ENCODE assay signal across 25 cellular contexts in genomic region chr3:15955968-15956367, GRCh38.
DNase-seq lines count a peak whose midpoint lies in the region; ATAC-seq and TF ChIP-seq lines count a peak whose summit lies in the region.
"Had no signal": no experiment of that assay in that cellular context is flagged by ENCODE, and none has a peak within 500 bp of the region (broad histone marks: within the 10 kb centered on the region; RNA-seq: fewer than 3 reads in every experiment).

No MANE protein-coding gene starts in this region.

- intact Hi-C loops in activated CD8-positive, alpha-beta T cell treated with anti-CD3 and anti-CD28 coated beads for 36 hours (cut with micrococcal nuclease), result no loop called here

- no peak for TF ChIP-seq CTCF in fibroblast of pulmonary artery (IDR thresholded peaks at IDR 0.05; ENCODE audit: low read length, missing control alignments)
- TF ChIP-seq CTCF in activated CD8-positive, alpha-beta T cell treated with anti-CD3 and anti-CD28 coated beads for 36 hours (IDR thresholded peaks at IDR 0.05), result no peak

- DNase-seq in Ammon's horn (ENCODE audit: low spot score) (peak; percentile 59), fibroblast of pulmonary artery (ENCODE audit: low read depth) (peak; percentile 20), occipital lobe (lab: John Stamatoyannopoulos, UW) (peak; percentile 17), NCI-H187 (lab: John Stamatoyannopoulos, UW) (no peak)
- no peak for DNase-seq in activated CD8-positive, alpha-beta T cell treated with anti-CD3 and anti-CD28 coated beads for 36 hours
- DNase-seq: activated CD4-positive, alpha-beta T cell treated with anti-CD3 and anti-CD28 coated beads, Interleukin-2, amount 10 ng/mL, durations not matched to agents 24 days and 14 days; activated CD8-positive, alpha-beta memory T cell treated with anti-CD3 and anti-CD28 coated beads, Interleukin-2, amount 10 ng/mL, durations not matched to agents 7 days and 5 days; colonic mucosa; heart right ventricle; KBM-7; NCI-H1436; NCI-H526 treated with DMSO at 0.1 percent for 48 hours; stimulated activated CD4-positive, alpha-beta T cell treated with anti-CD3 and anti-CD28 coated beads, Interleukin-4, amount 100 ng/mL, for 4 hours; transverse colon had no signal

- H3K36me3 Mint-ChIP-seq in activated CD8-positive, alpha-beta T cell treated with anti-CD3 and anti-CD28 coated beads for 36 hours (ENCODE audit: low read depth), result no peaks in the 10 kb centered on the region
- H3K36me3 Mint-ChIP-seq: activated CD8-positive, alpha-beta memory T cell treated with anti-CD3 and anti-CD28 coated beads, Interleukin-2, amount 10 ng/mL, durations not matched to agents 7 days and 5 days; activated naive CD4-positive, alpha-beta T cell treated with anti-CD3 and anti-CD28 coated beads, Interleukin-2, amount 50 U/mL, for 24 hours had no signal

- no peak overlapping the region for H3K27ac Mint-ChIP-seq in activated CD8-positive, alpha-beta T cell treated with anti-CD3 and anti-CD28 coated beads for 36 hours
- H3K27ac Mint-ChIP-seq: activated CD4-positive, alpha-beta T cell treated with anti-CD3 and anti-CD28 coated beads, Interleukin-2, amount 10 ng/mL, durations not matched to agents 24 days and 14 days; activated CD8-positive, alpha-beta memory T cell treated with anti-CD3 and anti-CD28 coated beads, Interleukin-2, amount 10 ng/mL, durations not matched to agents 7 days and 5 days; activated naive CD4-positive, alpha-beta T cell treated with anti-CD3 and anti-CD28 coated beads, Interleukin-2, amount 50 U/mL, for 24 hours; stimulated activated naive CD8-positive, alpha-beta T cell treated with anti-CD3 and anti-CD28 coated beads, Interleukin-15, Interleukin-2, amounts not matched to agents 100 ng/mL and 50 ng/mL, for 24 hours; T-helper 2 cell treated with Interferon-gamma antibody and Interleukin-4, amounts not matched to agents 5 μg/mL and 100 μg/mL, for 36 hours had no signal

- H3K4me1 Mint-ChIP-seq in activated CD8-positive, alpha-beta T cell treated with anti-CD3 and anti-CD28 coated beads for 36 hours (ENCODE audit: low read depth), result no peaks in the 10 kb centered on the region
- H3K4me1 Mint-ChIP-seq: activated CD4-positive, alpha-beta T cell treated with anti-CD3 and anti-CD28 coated beads, Interleukin-2, amount 10 ng/mL, durations not matched to agents 24 days and 14 days; activated CD8-positive, alpha-beta memory T cell treated with anti-CD3 and anti-CD28 coated beads, Interleukin-2, amount 10 ng/mL, durations not matched to agents 7 days and 5 days; activated naive CD4-positive, alpha-beta T cell treated with anti-CD3 and anti-CD28 coated beads, Interleukin-2, amount 50 U/mL, for 24 hours had no signal

- no peak overlapping the region for H3K4me3 ChIP-seq in fibroblast of pulmonary artery (replicated peaks; ENCODE audit: low read depth, low read length)
- H3K4me3 ChIP-seq: BLaER1, colonic mucosa, heart right ventricle, smooth muscle cell, transverse colon had no signal

- no peaks in the 10 kb centered on the region for H3K27me3 Mint-ChIP-seq in activated CD8-positive, alpha-beta T cell treated with anti-CD3 and anti-CD28 coated beads for 36 hours
- H3K27me3 Mint-ChIP-seq: activated CD4-positive, alpha-beta T cell treated with anti-CD3 and anti-CD28 coated beads, Interleukin-2, amount 10 ng/mL, durations not matched to agents 24 days and 14 days; activated CD8-positive, alpha-beta memory T cell treated with anti-CD3 and anti-CD28 coated beads, Interleukin-2, amount 10 ng/mL, durations not matched to agents 7 days and 5 days; activated naive CD4-positive, alpha-beta T cell treated with anti-CD3 and anti-CD28 coated beads, Interleukin-2, amount 50 U/mL, for 24 hours; stimulated activated naive CD8-positive, alpha-beta T cell treated with anti-CD3 and anti-CD28 coated beads, Interleukin-15, Interleukin-2, amounts not matched to agents 100 ng/mL and 50 ng/mL, for 24 hours had no signal

- no peak overlapping the region for H3K4me3 Mint-ChIP-seq in activated CD8-positive, alpha-beta T cell treated with anti-CD3 and anti-CD28 coated beads for 36 hours
- H3K4me3 Mint-ChIP-seq: activated CD4-positive, alpha-beta T cell treated with anti-CD3 and anti-CD28 coated beads, Interleukin-2, amount 10 ng/mL, durations not matched to agents 24 days and 14 days; activated CD8-positive, alpha-beta memory T cell treated with anti-CD3 and anti-CD28 coated beads, Interleukin-2, amount 10 ng/mL, durations not matched to agents 7 days and 5 days; activated naive CD4-positive, alpha-beta T cell treated with anti-CD3 and anti-CD28 coated beads, Interleukin-2, amount 50 U/mL, for 24 hours; stimulated activated naive CD8-positive, alpha-beta T cell treated with anti-CD3 and anti-CD28 coated beads, Interleukin-15, Interleukin-2, amounts not matched to agents 100 ng/mL and 50 ng/mL, for 24 hours; T-helper 2 cell treated with Interferon-gamma antibody and Interleukin-4, amounts not matched to agents 5 μg/mL and 100 μg/mL, for 36 hours had no signal

- H3K9me3 Mint-ChIP-seq in activated CD8-positive, alpha-beta T cell treated with anti-CD3 and anti-CD28 coated beads for 36 hours, result no peaks in the 10 kb centered on the region
- H3K9me3 Mint-ChIP-seq: activated CD4-positive, alpha-beta T cell treated with anti-CD3 and anti-CD28 coated beads, Interleukin-2, amount 10 ng/mL, durations not matched to agents 24 days and 14 days; activated naive CD4-positive, alpha-beta T cell treated with anti-CD3 and anti-CD28 coated beads, Interleukin-2, amount 50 U/mL, for 24 hours; stimulated activated naive CD8-positive, alpha-beta T cell treated with anti-CD3 and anti-CD28 coated beads, Interleukin-15, Interleukin-2, amounts not matched to agents 100 ng/mL and 50 ng/mL, for 24 hours; T-helper 2 cell treated with Interferon-gamma antibody and Interleukin-4, amounts not matched to agents 5 μg/mL and 100 μg/mL, for 36 hours had no signal

- CTCF ChIA-PET in activated CD8-positive, alpha-beta T cell treated with anti-CD3 and anti-CD28 coated beads for 36 hours (lab: Charles Lee), result interaction anchor here (0.6 to 0.7 kb wide), 2 partner anchors 10 to 160 kb away, joined by 3 read pairs; no protein-coding TSS in a partner anchor

- ATAC-seq in HG02870 (IDR thresholded peaks at IDR 0.05; ENCODE audit: unreplicated experiment) (no peak), HG03354 (IDR thresholded peaks at IDR 0.05; ENCODE audit: poor library complexity, severe bottlenecking, unreplicated experiment) (no peak)
- no peak for ATAC-seq in activated CD8-positive, alpha-beta T cell treated with anti-CD3 and anti-CD28 coated beads for 36 hours
- ATAC-seq: activated CD8-positive, alpha-beta memory T cell treated with anti-CD3 and anti-CD28 coated beads, Interleukin-2, amount 10 ng/mL, durations not matched to agents 7 days and 5 days; heart right ventricle; left lobe of liver; SK-N-SH treated with all-trans-retinoic acid at 6 μM for 48 hours had no signal

- POLR2A ChIA-PET in activated CD8-positive, alpha-beta T cell treated with anti-CD3 and anti-CD28 coated beads for 36 hours (lab: Charles Lee), result no interaction called here

- peak overlapping the region; percentile 24 for H3K27ac ChIP-seq in angular gyrus (ENCODE audit: low read depth, low read length)
- H3K27ac ChIP-seq: BLaER1, colonic mucosa, heart right ventricle, transverse colon, VCaP had no signal

Comparison
In these comparisons a context has a peak if more than half of its experiments do, and no peak if none do; other contexts are left out.
1. DNase-seq: peak in Ammon's horn (single experiment), fibroblast of pulmonary artery (single experiment) and occipital lobe (single experiment); none in NCI-H187 (0 of 2) and activated CD8-positive, alpha-beta T cell treated with anti-CD3 and anti-CD28 coated beads for 36 hours (single experiment).